ENCODE assay signal across 1 cellular context in genomic region chr17:9432121-9432866, GRCh38.
TF ChIP-seq lines count a peak whose summit lies in the region.

No MANE protein-coding gene starts in this region.

TF ChIP-seq in GM12878, 131 proteins besides CTCF, POLR2A, EP300 and RAD21 (continued from another document and continues in another):
- no peak for TF ChIP-seq PRDM15 (CRISPR knock-in tag; IDR thresholded peaks at IDR 0.05)
- TF ChIP-seq MAX (IDR thresholded peaks at IDR 0.05; ENCODE audit: low read depth, low read length), result no peak
- no peak for TF ChIP-seq ATF3 (IDR thresholded peaks at IDR 0.05; ENCODE audit: borderline replicate concordance, extremely low read depth, low read depth, low read length)
- no peak for TF ChIP-seq ZZZ3 (IDR thresholded peaks at IDR 0.05; ENCODE audit: control insufficient read depth, insufficient read length, low read depth)
- TF ChIP-seq MTA3 (IDR thresholded peaks at IDR 0.05; ENCODE audit: borderline replicate concordance, low read length), result no peak
- TF ChIP-seq ZSCAN29 (IDR thresholded peaks at IDR 0.05), result no peak
- TF ChIP-seq BCL3 (IDR thresholded peaks at IDR 0.05; ENCODE audit: borderline replicate concordance, insufficient read depth, low read depth, low read length, poor library complexity, severe bottlenecking), result no peak
- no peak for TF ChIP-seq CREB1 (IDR thresholded peaks at IDR 0.05; ENCODE audit: low read depth)
- TF ChIP-seq BCL11A (IDR thresholded peaks at IDR 0.05; ENCODE audit: low read depth, low read length), result no peak
- TF ChIP-seq NR2F1 (conservative IDR thresholded peaks at IDR 0.05), result no peak
- no peak for TF ChIP-seq HSF1 (IDR thresholded peaks at IDR 0.05; ENCODE audit: low read depth, low read length)
- TF ChIP-seq ETV6 (conservative IDR thresholded peaks at IDR 0.05 in 1 of 2, IDR thresholded peaks at IDR 0.05 in 1 of 2; ENCODE audit: borderline replicate concordance in 1 of 2, low read depth in 1 of 2), result peak in 1 of 2 experiments; percentile 68; a peak in 1 of 4 replicates
- no peak for TF ChIP-seq RELA (IDR thresholded peaks at IDR 0.05; ENCODE audit: borderline replicate concordance, partially characterized antibody)
- no peak for TF ChIP-seq MTA2 (IDR thresholded peaks at IDR 0.05; ENCODE audit: low read depth)
- peak; percentile 27; the same call in 1 of the 2 replicates for TF ChIP-seq USF2 (IDR thresholded peaks at IDR 0.05; ENCODE audit: borderline replicate concordance, low read depth, low read length)
- peak; percentile 87 for TF ChIP-seq TBL1XR1 (IDR thresholded peaks at IDR 0.05; ENCODE audit: low read depth, low read length)
- no peak for TF ChIP-seq POU2F2 (IDR thresholded peaks at IDR 0.05; ENCODE audit: borderline replicate concordance, low read depth, low read length)
- TF ChIP-seq MXI1 (IDR thresholded peaks at IDR 0.05; ENCODE audit: low read depth, low read length), result peak; percentile 80; the same call in 1 of the 2 replicates
- no peak for TF ChIP-seq IRF4 (IDR thresholded peaks at IDR 0.05; ENCODE audit: low read depth, low read length)
- TF ChIP-seq SMARCA5 (IDR thresholded peaks at IDR 0.05), result no peak
- no peak; the same call in 1 of the 2 replicates for TF ChIP-seq CBFB (IDR thresholded peaks at IDR 0.05; ENCODE audit: low read depth)
- TF ChIP-seq ATF7 (IDR thresholded peaks at IDR 0.05; ENCODE audit: low read depth), result peak; percentile 42; the same call in 1 of the 2 replicates
- no peak for TF ChIP-seq IRF5 (IDR thresholded peaks at IDR 0.05; ENCODE audit: borderline replicate concordance)
- TF ChIP-seq EED (IDR thresholded peaks at IDR 0.05; ENCODE audit: low read depth), result no peak
- peak in 1 of 2 experiments; percentile 27; a peak in 1 of 4 replicates for TF ChIP-seq IKZF2 (IDR thresholded peaks at IDR 0.05)
- TF ChIP-seq SPI1 (IDR thresholded peaks at IDR 0.05; ENCODE audit: borderline replicate concordance, insufficient read depth, low read depth, low read length), result no peak
- no peak for TF ChIP-seq GATAD2B (conservative IDR thresholded peaks at IDR 0.05; ENCODE audit: low read depth)
- TF ChIP-seq ZBTB33 (IDR thresholded peaks at IDR 0.05), result no peak
- TF ChIP-seq ZNF24 (IDR thresholded peaks at IDR 0.05), result no peak
- no peak for TF ChIP-seq SIN3A (IDR thresholded peaks at IDR 0.05; ENCODE audit: low read depth, low read length)
- TF ChIP-seq STAT3 (IDR thresholded peaks at IDR 0.05; ENCODE audit: low read depth, low read length), result no peak
- TF ChIP-seq USF1 (IDR thresholded peaks at IDR 0.05; ENCODE audit: borderline replicate concordance, extremely low read length, insufficient read depth, low read depth, low read length), result peak; percentile 12
- TF ChIP-seq JUND (IDR thresholded peaks at IDR 0.05; ENCODE audit: low read depth, low read length), result no peak
- peak; percentile 26 to 49; a peak in 2 of 4 replicates for TF ChIP-seq BHLHE40 (IDR thresholded peaks at IDR 0.05; ENCODE audit: borderline replicate concordance in 1 of 2, low read depth in 2 of 2, low read length in 1 of 2)
- peak; percentile 24; the same call in 1 of the 2 replicates for TF ChIP-seq PKNOX1 (IDR thresholded peaks at IDR 0.05)
- no peak for TF ChIP-seq RB1 (IDR thresholded peaks at IDR 0.05; ENCODE audit: borderline replicate concordance)
- TF ChIP-seq SKIL (IDR thresholded peaks at IDR 0.05; ENCODE audit: low read depth, poor library complexity, severe bottlenecking), result no peak
- peak; percentile 47; the same call in 1 of the 2 replicates for TF ChIP-seq RELB (IDR thresholded peaks at IDR 0.05; ENCODE audit: low read depth)
- TF ChIP-seq SUZ12 (IDR thresholded peaks at IDR 0.05; ENCODE audit: unreplicated experiment), result no peak
- TF ChIP-seq HDGF (IDR thresholded peaks at IDR 0.05), result no peak
